Comparison of ENCODE assay signal across 32 cellular contexts in genomic region chr22:40472036-40472435, GRCh38.
"Had no signal": no experiment of that assay in that cellular context is flagged by ENCODE, and none has a peak within 500 bp of the region (broad histone marks: within the 10 kb centered on the region; RNA-seq: fewer than 3 reads in every experiment).

No MANE protein-coding gene starts in this region.

- H3K36me3 ChIP-seq: brain microvascular endothelial cell had no signal

- H3K4me3 Mint-ChIP-seq: activated CD4-positive, alpha-beta T cell treated with anti-CD3 and anti-CD28 coated beads, Interleukin-2, amount 10 ng/mL, durations not matched to agents 24 days and 14 days; activated CD8-positive, alpha-beta T cell treated with anti-CD3 and anti-CD28 coated beads for 36 hours; activated naive CD8-positive, alpha-beta T cell treated with anti-CD3 and anti-CD28 coated beads for 36 hours; activated T-cell treated with anti-CD3 and anti-CD28 coated beads, Interleukin-2, amount 50 U/mL, for 72 hours; activated T-helper 17 cell treated with anti-CD3 and anti-CD28 coated beads, Interleukin-2, amount 50 U/mL, for 72 hours had no signal

- H3K27ac ChIP-seq: brain microvascular endothelial cell, VCaP had no signal

- H3K9me3 Mint-ChIP-seq: activated CD4-positive, alpha-beta T cell treated with anti-CD3 and anti-CD28 coated beads, Interleukin-2, amount 10 ng/mL, durations not matched to agents 24 days and 14 days; activated CD8-positive, alpha-beta T cell treated with anti-CD3 and anti-CD28 coated beads for 36 hours; activated naive CD8-positive, alpha-beta T cell treated with anti-CD3 and anti-CD28 coated beads for 36 hours; activated T-helper 17 cell treated with anti-CD3 and anti-CD28 coated beads, Interleukin-2, amount 50 U/mL, for 72 hours had no signal

- H3K36me3 Mint-ChIP-seq: activated naive CD8-positive, alpha-beta T cell treated with anti-CD3 and anti-CD28 coated beads for 36 hours had no signal

- H3K27ac Mint-ChIP-seq: activated CD4-positive, alpha-beta T cell treated with anti-CD3 and anti-CD28 coated beads, Interleukin-2, amount 10 ng/mL, durations not matched to agents 24 days and 14 days; activated CD8-positive, alpha-beta T cell treated with anti-CD3 and anti-CD28 coated beads for 36 hours; activated naive CD8-positive, alpha-beta T cell treated with anti-CD3 and anti-CD28 coated beads for 36 hours; activated T-cell treated with anti-CD3 and anti-CD28 coated beads, Interleukin-2, amount 50 U/mL, for 72 hours; activated T-helper 17 cell treated with anti-CD3 and anti-CD28 coated beads, Interleukin-2, amount 50 U/mL, for 72 hours had no signal

- DNase-seq: activated CD4-positive, alpha-beta T cell treated with anti-CD3 and anti-CD28 coated beads, Interleukin-2, amount 10 ng/mL, durations not matched to agents 24 days and 14 days; activated CD4-positive, alpha-beta T cell treated with anti-CD3 and anti-CD28 coated beads, Interleukin-2, amount 50 U/mL, for 4 hours; activated CD4-positive, CD25-positive, alpha-beta regulatory T cell; activated CD8-positive, alpha-beta T cell treated with anti-CD3 and anti-CD28 coated beads for 36 hours; activated effector memory CD4-positive, alpha-beta T cell treated with anti-CD3 and anti-CD28 coated beads, Interleukin-2, amount 50 U/mL, for 16 hours; activated naive CD4-positive, alpha-beta T cell; activated naive CD4-positive, alpha-beta T cell treated with anti-CD3 and anti-CD28 coated beads, Interleukin-2, amount 50 U/mL, for 16 hours; activated naive CD8-positive, alpha-beta T cell treated with anti-CD3 and anti-CD28 coated beads for 36 hours; activated T-cell treated with anti-CD3 and anti-CD28 coated beads, Interleukin-2, amount 50 U/mL, for 1 hour; activated T-cell treated with anti-CD3 and anti-CD28 coated beads, Interleukin-2, amount 50 U/mL, for 72 hours; amniotic stem cell; aorta; brain microvascular endothelial cell; central memory CD4-positive, alpha-beta T cell; NCI-H1092 treated with DMSO at 0.1 percent for 48 hours; NCI-H1417; NCI-H146; NCI-H187; NCI-H2081; NCI-H2171 treated with DMSO at 0.1 percent for 48 hours; NCI-H2227 treated with DMSO at 0.1 percent for 48 hours; NCI-H446; NCI-H510A treated with DMSO at 0.1 percent for 48 hours; NCI-H69; NK-92 treated with Interleukin-12 subunit alpha and Interleukin-12 subunit beta, amount 100 ng/mL, for 24 hours; Right ventricle myocardium superior; SW 1271; T-helper 1 cell; T-helper 2 cell; T-helper 9 cell had no signal

- H3K27me3 ChIP-seq: brain microvascular endothelial cell had no signal

- H3K27me3 Mint-ChIP-seq: activated CD4-positive, alpha-beta T cell treated with anti-CD3 and anti-CD28 coated beads, Interleukin-2, amount 10 ng/mL, durations not matched to agents 24 days and 14 days; activated CD8-positive, alpha-beta T cell treated with anti-CD3 and anti-CD28 coated beads for 36 hours; activated naive CD8-positive, alpha-beta T cell treated with anti-CD3 and anti-CD28 coated beads for 36 hours; activated T-helper 17 cell treated with anti-CD3 and anti-CD28 coated beads, Interleukin-2, amount 50 U/mL, for 72 hours had no signal

- ATAC-seq: activated CD8-positive, alpha-beta T cell treated with anti-CD3 and anti-CD28 coated beads for 36 hours; activated T-cell treated with anti-CD3 and anti-CD28 coated beads, Interleukin-2, amount 50 U/mL, for 72 hours; activated T-helper 17 cell treated with anti-CD3 and anti-CD28 coated beads, Interleukin-2, amount 50 U/mL, for 72 hours had no signal
